In genomic region chr21:38830667-38831525, GRCh38 we compare ENCODE assay signal across 1 cellular context.
TF ChIP-seq lines count a peak whose summit lies in the region.

No MANE protein-coding gene starts in this region.

TF ChIP-seq in WTC11, 78 proteins besides CTCF, POLR2A, EP300 and RAD21 (continued from another document):
- no peak for TF ChIP-seq PRDM15 (CRISPR knock-in tag; IDR thresholded peaks at IDR 0.05)
- no peak for TF ChIP-seq ZBTB21 (CRISPR knock-in tag; IDR thresholded peaks at IDR 0.05; ENCODE audit: borderline replicate concordance)
